Comparison of ENCODE assay signal across 2 cellular contexts in the genomic region with DNA sequence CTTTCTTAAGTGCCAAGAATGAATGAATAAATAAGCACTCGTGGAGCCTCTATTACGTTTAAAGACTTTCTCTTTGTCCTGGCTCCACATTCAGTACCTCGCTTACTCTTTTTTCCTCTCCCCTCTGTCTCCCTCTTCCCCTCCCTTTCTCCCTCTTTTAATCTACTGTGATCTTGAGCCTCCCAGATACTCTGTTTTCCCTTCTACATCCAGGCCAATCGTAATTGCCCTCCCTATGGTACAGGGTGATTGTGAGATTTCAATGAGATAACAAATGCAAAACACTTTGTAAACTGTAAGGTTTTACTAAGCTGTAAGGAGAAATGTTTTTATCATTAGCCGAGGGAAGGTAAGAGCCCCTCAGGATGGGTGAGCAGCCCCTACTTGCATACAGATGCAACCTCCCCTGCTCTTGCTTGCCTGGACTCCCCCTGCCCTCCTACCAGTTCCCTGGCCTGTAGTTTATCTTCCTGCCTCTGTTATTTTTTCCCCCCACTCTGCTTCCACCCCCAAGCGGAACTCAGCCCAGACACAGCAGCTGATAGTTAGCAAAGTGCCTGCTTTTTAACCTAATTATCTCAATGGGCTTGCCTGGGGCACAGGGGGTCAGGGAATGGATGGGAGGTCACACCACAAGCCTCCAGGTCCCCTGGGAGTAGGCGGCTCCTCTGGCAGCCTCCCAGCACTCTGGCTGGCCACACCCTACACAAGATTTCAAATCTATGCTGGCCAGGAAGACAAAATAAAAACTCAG.
A peak's percentile ranks its signal among the peaks of the same experiment; 100 is the strongest.
TF ChIP-seq lines count a peak whose summit lies in the region.

No MANE protein-coding gene starts in this region.

TF ChIP-seq in GM23338, 12 proteins besides CTCF, POLR2A, EP300 and RAD21:
- TF ChIP-seq STAT1 (IDR thresholded peaks at IDR 0.05; ENCODE audit: unreplicated experiment) (no peak), CREB1 (CRISPR knock-in tag; IDR thresholded peaks at IDR 0.05; ENCODE audit: low read depth) (no peak), ZNF331 (CRISPR knock-in tag; IDR thresholded peaks at IDR 0.05; ENCODE audit: low read depth) (no peak), POLR2AphosphoS5 (IDR thresholded peaks at IDR 0.05; ENCODE audit: low read depth) (no peak), EZH2phosphoT487 (IDR thresholded peaks at IDR 0.05; ENCODE audit: unreplicated experiment) (no peak), NANOG (IDR thresholded peaks at IDR 0.05; ENCODE audit: borderline replicate concordance) (no peak)
- TF ChIP-seq, protein P1, sequence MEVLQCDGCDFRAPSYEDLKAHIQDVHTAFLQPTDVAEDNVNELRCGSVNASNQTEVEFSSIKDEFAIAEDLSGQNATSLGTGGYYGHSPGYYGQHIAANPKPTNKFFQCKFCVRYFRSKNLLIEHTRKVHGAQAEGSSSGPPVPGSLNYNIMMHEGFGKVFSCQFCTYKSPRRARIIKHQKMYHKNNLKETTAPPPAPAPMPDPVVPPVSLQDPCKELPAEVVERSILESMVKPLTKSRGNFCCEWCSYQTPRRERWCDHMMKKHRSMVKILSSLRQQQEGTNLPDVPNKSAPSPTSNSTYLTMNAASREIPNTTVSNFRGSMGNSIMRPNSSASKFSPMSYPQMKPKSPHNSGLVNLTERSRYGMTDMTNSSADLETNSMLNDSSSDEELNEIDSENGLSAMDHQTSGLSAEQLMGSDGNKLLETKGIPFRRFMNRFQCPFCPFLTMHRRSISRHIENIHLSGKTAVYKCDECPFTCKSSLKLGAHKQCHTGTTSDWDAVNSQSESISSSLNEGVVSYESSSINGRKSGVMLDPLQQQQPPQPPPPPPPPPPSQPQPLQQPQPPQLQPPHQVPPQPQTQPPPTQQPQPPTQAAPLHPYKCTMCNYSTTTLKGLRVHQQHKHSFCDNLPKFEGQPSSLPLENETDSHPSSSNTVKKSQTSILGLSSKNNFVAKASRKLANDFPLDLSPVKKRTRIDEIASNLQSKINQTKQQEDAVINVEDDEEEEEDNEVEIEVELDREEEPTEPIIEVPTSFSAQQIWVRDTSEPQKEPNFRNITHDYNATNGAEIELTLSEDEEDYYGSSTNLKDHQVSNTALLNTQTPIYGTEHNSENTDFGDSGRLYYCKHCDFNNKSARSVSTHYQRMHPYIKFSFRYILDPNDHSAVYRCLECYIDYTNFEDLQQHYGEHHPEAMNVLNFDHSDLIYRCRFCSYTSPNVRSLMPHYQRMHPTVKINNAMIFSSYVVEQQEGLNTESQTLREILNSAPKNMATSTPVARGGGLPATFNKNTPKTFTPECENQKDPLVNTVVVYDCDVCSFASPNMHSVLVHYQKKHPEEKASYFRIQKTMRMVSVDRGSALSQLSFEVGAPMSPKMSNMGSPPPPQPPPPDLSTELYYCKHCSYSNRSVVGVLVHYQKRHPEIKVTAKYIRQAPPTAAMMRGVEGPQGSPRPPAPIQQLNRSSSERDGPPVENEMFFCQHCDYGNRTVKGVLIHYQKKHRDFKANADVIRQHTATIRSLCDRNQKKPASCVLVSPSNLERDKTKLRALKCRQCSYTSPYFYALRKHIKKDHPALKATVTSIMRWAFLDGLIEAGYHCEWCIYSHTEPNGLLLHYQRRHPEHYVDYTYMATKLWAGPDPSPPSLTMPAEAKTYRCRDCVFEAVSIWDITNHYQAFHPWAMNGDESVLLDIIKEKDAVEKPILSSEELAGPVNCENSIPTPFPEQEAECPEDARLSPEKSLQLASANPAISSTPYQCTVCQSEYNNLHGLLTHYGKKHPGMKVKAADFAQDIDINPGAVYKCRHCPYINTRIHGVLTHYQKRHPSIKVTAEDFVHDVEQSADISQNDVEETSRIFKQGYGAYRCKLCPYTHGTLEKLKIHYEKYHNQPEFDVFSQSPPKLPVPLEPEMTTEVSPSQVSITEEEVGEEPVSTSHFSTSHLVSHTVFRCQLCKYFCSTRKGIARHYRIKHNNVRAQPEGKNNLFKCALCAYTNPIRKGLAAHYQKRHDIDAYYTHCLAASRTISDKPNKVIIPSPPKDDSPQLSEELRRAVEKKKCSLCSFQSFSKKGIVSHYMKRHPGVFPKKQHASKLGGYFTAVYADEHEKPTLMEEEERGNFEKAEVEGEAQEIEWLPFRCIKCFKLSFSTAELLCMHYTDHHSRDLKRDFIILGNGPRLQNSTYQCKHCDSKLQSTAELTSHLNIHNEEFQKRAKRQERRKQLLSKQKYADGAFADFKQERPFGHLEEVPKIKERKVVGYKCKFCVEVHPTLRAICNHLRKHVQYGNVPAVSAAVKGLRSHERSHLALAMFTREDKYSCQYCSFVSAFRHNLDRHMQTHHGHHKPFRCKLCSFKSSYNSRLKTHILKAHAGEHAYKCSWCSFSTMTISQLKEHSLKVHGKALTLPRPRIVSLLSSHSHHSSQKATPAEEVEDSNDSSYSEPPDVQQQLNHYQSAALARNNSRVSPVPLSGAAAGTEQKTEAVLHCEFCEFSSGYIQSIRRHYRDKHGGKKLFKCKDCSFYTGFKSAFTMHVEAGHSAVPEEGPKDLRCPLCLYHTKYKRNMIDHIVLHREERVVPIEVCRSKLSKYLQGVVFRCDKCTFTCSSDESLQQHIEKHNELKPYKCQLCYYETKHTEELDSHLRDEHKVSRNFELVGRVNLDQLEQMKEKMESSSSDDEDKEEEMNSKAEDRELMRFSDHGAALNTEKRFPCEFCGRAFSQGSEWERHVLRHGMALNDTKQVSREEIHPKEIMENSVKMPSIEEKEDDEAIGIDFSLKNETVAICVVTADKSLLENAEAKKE (CRISPR knock-in tag; IDR thresholded peaks at IDR 0.05), result no peak

TF ChIP-seq in K562, 482 proteins besides CTCF, POLR2A, EP300 and RAD21:
- TF ChIP-seq CBFA2T3 (IDR thresholded peaks at IDR 0.05), result peak; percentile 34
- TF ChIP-seq NEUROD1 (IDR thresholded peaks at IDR 0.05; ENCODE audit: borderline replicate concordance, low read depth, low read length, partially characterized antibody), result no peak
